8 cellular contexts compared by ENCODE assay signal in the genomic region with DNA sequence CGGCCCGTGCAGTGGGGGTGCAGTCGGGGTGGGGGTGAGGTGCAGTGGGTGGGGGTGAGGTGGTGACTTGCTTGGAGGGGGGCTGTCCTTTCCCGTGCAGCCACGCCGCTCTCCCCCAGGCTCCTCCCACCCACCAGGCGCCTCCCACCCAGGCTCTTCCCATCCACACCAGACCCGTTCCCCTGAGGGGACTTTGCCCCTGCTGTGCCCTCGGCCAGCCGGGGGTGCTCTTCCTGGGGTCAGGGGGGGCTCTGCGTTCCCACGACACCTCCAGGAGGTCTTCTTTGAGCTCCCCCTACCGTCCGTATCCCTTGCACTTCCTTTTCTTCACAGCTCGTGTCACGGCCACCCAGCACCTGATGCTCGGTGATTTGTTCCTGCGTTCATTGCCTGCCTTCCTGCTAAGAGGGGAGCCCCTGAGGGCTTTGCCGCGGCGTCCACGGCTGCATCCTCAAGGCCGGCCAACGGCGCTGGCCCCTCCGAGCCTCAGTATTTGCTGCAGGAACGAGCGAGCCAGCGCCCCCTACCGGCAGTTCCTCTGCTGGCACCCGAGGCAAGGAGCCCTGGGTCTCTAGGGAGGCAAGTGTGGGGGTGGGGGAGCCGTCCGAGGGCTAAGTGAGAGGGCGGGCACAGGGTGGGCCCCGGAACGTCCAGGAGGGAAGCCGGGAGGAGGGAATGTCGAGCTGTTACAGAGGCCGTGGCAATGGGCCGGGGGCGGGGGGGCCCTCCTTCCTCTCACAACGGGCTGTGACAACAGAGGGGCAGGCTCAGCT. TPM values are rescaled to one million over a fixed set of nuclear protein-coding genes. Genes with fewer than 3 reads are reported as not detected.
DNase-seq lines count a peak whose midpoint lies in the region; ATAC-seq, FAIRE-seq and TF ChIP-seq lines count a peak whose summit lies in the region.

No MANE protein-coding gene starts in this region.

- H3K9me3 ChIP-seq in SK-N-SH (no peaks in the 10 kb centered on the region), pancreas (no peaks in the 10 kb centered on the region), thymus (ENCODE audit: control insufficient read depth) (no peaks in the 10 kb centered on the region)

- H3K27ac ChIP-seq in SK-N-SH (ENCODE audit: low read depth in 2 of 2, low read length in 1 of 2) (peak overlapping the region in 1 of 2 experiments; percentile 59; a peak in 1 of 4 replicates), pancreas (no peak overlapping the region), thymus (ENCODE audit: low read depth) (no peak overlapping the region)

- no peaks in the 10 kb centered on the region for H3K36me3 ChIP-seq in SK-N-SH (replicated peaks in 1 of 2; ENCODE audit: control insufficient read depth in 1 of 2, insufficient read depth in 2 of 2, low read length in 1 of 2)
- no peaks in the 10 kb centered on the region for H3K36me3 ChIP-seq in pancreas
- H3K36me3 ChIP-seq in thymus (ENCODE audit: control insufficient read depth, insufficient read depth): no peaks in the 10 kb centered on the region

- H3K4me3 ChIP-seq in SK-N-SH (ENCODE audit: low read depth in 2 of 2, low read length in 1 of 2) (peak overlapping the region; percentile 56 to 60), pancreas (peak overlapping the region in 2 of 4 donors; percentile 13 to 36), thymus (ENCODE audit: low read length) (peak overlapping the region; percentile 1)

- CTCF ChIA-PET in SK-N-SH (lab: Yijun Ruan, JAX): interaction anchor here (0.6 to 10.3 kb wide), 62 partner anchors 9 to 366 kb away, joined by 3 to 170 read pairs (median 4); a partner anchor contains a TSS

- peak overlapping the region; percentile 79 for H3K27ac Mint-ChIP-seq in glutamatergic neuron (ENCODE audit: unreplicated experiment)

- H3K79me2 ChIP-seq in SK-N-SH (ENCODE audit: insufficient read depth): no peaks in the 10 kb centered on the region

- H4K20me1 ChIP-seq in SK-N-SH (ENCODE audit: insufficient read depth): peaks cover 8% of the 10 kb centered on the region; the same call in 1 of the 2 replicates

- DNase-seq in CMK (ENCODE audit: low read depth) (peak; percentile 82), HuH-7.5 (ENCODE audit: low spot score) (peak; percentile 90), SK-N-SH (peak; percentile 96), glutamatergic neuron (peak; percentile 96), pancreas (peak in 5 of 6 donors; percentile 29 to 91 (median 54))
- DNase-seq in activated naive CD4-positive, alpha-beta T cell treated with anti-CD3 and anti-CD28 coated beads, Interleukin-2, amount 50 U/mL, for 16 hours: peak; percentile 82

- TF ChIP-seq EP300 in SK-N-SH (IDR thresholded peaks at IDR 0.05; ENCODE audit: borderline replicate concordance in 1 of 2, low read depth in 1 of 2, low read length in 1 of 2): no peak

- H3K36me3 Mint-ChIP-seq in glutamatergic neuron (ENCODE audit: unreplicated experiment): peaks cover 5% of the 10 kb centered on the region

- peak overlapping the region; percentile 98 for H3K4me3 Mint-ChIP-seq in glutamatergic neuron (ENCODE audit: unreplicated experiment)

- H3K4me2 ChIP-seq in SK-N-SH: peak overlapping the region; percentile 88

- peaks cover 8% of the 10 kb centered on the region for H3K9me3 Mint-ChIP-seq in glutamatergic neuron (ENCODE audit: unreplicated experiment)

- H3F3A ChIP-seq in SK-N-SH (replicated peaks; ENCODE audit: insufficient read depth): no peaks in the 10 kb centered on the region

- peak overlapping the region; percentile 72; the same call in 1 of the 2 replicates for H2AFZ ChIP-seq in SK-N-SH (ENCODE audit: low read depth)

- no peaks in the 10 kb centered on the region for H3K9me2 ChIP-seq in SK-N-SH

- H3K4me1 ChIP-seq in SK-N-SH (ENCODE audit: control insufficient read depth in 1 of 2, insufficient read depth in 2 of 2, low read depth in 1 of 2, low read length in 1 of 2): peaks cover 0 to 20% of the 10 kb centered on the region in 2 experiments; a peak in 1 of 4 replicates
- no peaks in the 10 kb centered on the region for H3K4me1 ChIP-seq in pancreas
- peaks cover 3% of the 10 kb centered on the region for H3K4me1 ChIP-seq in thymus (ENCODE audit: control insufficient read depth, insufficient read depth, low read length)

- H3K27me3 Mint-ChIP-seq in glutamatergic neuron (ENCODE audit: unreplicated experiment): peaks cover 21% of the 10 kb centered on the region

- ATAC-seq in pancreas (peak; percentile 74 to 90 (median 80)), HG03108 (IDR thresholded peaks at IDR 0.05; ENCODE audit: unreplicated experiment) (no peak)

- peaks cover 9% of the 10 kb centered on the region for H3K4me1 Mint-ChIP-seq in glutamatergic neuron (ENCODE audit: low read depth, unreplicated experiment)

- TF ChIP-seq CTCF in SK-N-SH (IDR thresholded peaks at IDR 0.05): peak; percentile 98
- TF ChIP-seq CTCF in glutamatergic neuron (IDR thresholded peaks at IDR 0.05; ENCODE audit: partially characterized antibody, unreplicated experiment): peak; percentile 98
- peak; percentile 57 to 74 (median 67) for TF ChIP-seq CTCF in pancreas (IDR thresholded peaks at IDR 0.05)

- H3K27me3 ChIP-seq in SK-N-SH (ENCODE audit: insufficient read depth) (no peaks in the 10 kb centered on the region), pancreas (peaks cover 0 to 7% (median 2%) of the 10 kb centered on the region in 4 donors), thymus (ENCODE audit: control insufficient read depth, insufficient read depth) (peaks cover 26% of the 10 kb centered on the region)

- H3K9ac ChIP-seq in SK-N-SH: no peak overlapping the region

- intact Hi-C loops in pancreas (cut with DNase I): no loop called here

- POLR2A ChIA-PET in SK-N-SH (lab: Yijun Ruan, JAX): no interaction called here

- WGBS in SK-N-SH (ENCODE audit: low lambda C conversion rate): 3% methylated on average over 36 of the region's 42 CpGs
- 2 to 3% methylated on average over 30 to 42 of the region's 42 CpGs for WGBS in pancreas, 2 donors
- WGBS in thymus: 1% methylated on average over 42 of the region's 42 CpGs

- no peak for FAIRE-seq in pancreas (lab: Jason Lieb, UNC)

- TF ChIP-seq RAD21 in SK-N-SH (IDR thresholded peaks at IDR 0.05; ENCODE audit: low read length): peak; percentile 44

TF ChIP-seq in SK-N-SH, 30 proteins besides CTCF, POLR2A, EP300 and RAD21:
- TF ChIP-seq TEAD4 (IDR thresholded peaks at IDR 0.05; ENCODE audit: borderline replicate concordance, insufficient read depth) (no peak), CHD2 (IDR thresholded peaks at IDR 0.05; ENCODE audit: low read length, partially characterized antibody) (peak; percentile 75)

RNA-seq across cellular contexts. Expression of a gene that starts 11.8 kb away (rescaled TPM):
- polyA plus RNA-seq in SK-N-SH (2012; rRNA removed): 5.4 and 6.9 TPM in 2 replicates
- 2.5 and 6.5 TPM in 2 replicates for polyA plus RNA-seq in SK-N-SH (2012; cell fraction: cytosol; rRNA removed)
- 5.2 and 6.2 TPM in 2 replicates for polyA plus RNA-seq in SK-N-SH (2012; cell fraction: nucleus; rRNA removed)
- 28.5 TPM for total RNA-seq in glutamatergic neuron (ENCODE audit: unreplicated experiment)
- total RNA-seq in pancreas: under 1 TPM; 0.09 to 0.79 (median 0.36) TPM
- polyA plus RNA-seq in pancreas: 1 to 10 TPM in 1 of 2 donors, under 1 TPM in 1; 0.87 to 2.1 TPM
- 0.57 TPM for polyA plus RNA-seq in thymus

RNA-seq across cellular contexts. Expression of a gene that starts 42.7 kb away (rescaled TPM):
- polyA plus RNA-seq in SK-N-SH (2012; rRNA removed) (0.07 and 0.32 TPM in 2 replicates), pancreas (1 to 10 TPM; 1.6 to 4.6 TPM), thymus (0.50 TPM)
- polyA plus RNA-seq in SK-N-SH (2012; cell fraction: cytosol; rRNA removed): 0.17 and 0.25 TPM in 2 replicates
- 0.17 and 0.56 TPM in 2 replicates for polyA plus RNA-seq in SK-N-SH (2012; cell fraction: nucleus; rRNA removed)
- total RNA-seq in glutamatergic neuron (ENCODE audit: unreplicated experiment) (not detected), pancreas (under 1 TPM in 2 of 6 donors, not detected in 4; 0.49 to 0.76 TPM)

RNA-seq across cellular contexts. Expression of a gene that starts 45.4 kb away (rescaled TPM):
- 71.5 and 81.2 TPM in 2 replicates for polyA plus RNA-seq in SK-N-SH (2012; rRNA removed)
- 38.1 and 57.4 TPM in 2 replicates for polyA plus RNA-seq in SK-N-SH (2012; cell fraction: cytosol; rRNA removed)
- 54.2 and 76.0 TPM in 2 replicates for polyA plus RNA-seq in SK-N-SH (2012; cell fraction: nucleus; rRNA removed)
- total RNA-seq in glutamatergic neuron (ENCODE audit: unreplicated experiment): 19.1 TPM
- 10 to 100 TPM in 5 of 6 donors, 1 to 10 TPM in 1; 8.0 to 23.3 (median 13.2) TPM for total RNA-seq in pancreas
- 10 to 100 TPM; 25.1 to 41.2 TPM for polyA plus RNA-seq in pancreas
- polyA plus RNA-seq in thymus: 51.2 TPM
